27 cellular contexts compared by ENCODE assay signal in the genomic region with DNA sequence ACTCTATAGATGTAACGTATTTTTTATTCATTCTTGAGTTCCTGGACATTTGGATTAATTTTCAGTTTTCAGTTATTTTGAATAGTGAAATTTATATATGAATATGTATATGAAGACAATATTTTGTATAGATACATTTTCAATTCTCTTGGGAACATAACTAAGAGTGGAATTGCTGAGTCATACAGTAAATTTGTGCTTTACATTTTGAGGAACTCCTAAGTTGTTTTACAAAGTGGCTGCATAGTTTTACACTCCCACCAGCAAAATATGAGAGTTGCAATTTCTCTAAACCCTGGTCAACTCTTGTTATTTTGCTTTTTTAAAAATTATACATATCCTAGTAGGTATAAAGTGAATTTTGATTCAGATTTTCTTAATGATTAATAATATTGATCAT.
"Had no signal": no experiment of that assay in that cellular context is flagged by ENCODE, and none has a peak within 500 bp of the region (broad histone marks: within the 10 kb centered on the region; RNA-seq: fewer than 3 reads in every experiment).

No MANE protein-coding gene starts in this region.

- H3K27me3 ChIP-seq: ascending aorta, cardiac muscle cell, colonic mucosa, gastrocnemius medialis, right atrium auricular region, stomach, thyroid gland, upper lobe of left lung, vagina had no signal

- H3K4me3 ChIP-seq: ascending aorta, cardiac muscle cell, colonic mucosa, gastrocnemius medialis, left ventricle myocardium inferior, lung, right atrium auricular region, stomach, thyroid gland, upper lobe of left lung, vagina had no signal

- H3K9me3 ChIP-seq: ascending aorta, colonic mucosa, gastrocnemius medialis, left ventricle myocardium inferior, right atrium auricular region, stomach, thyroid gland, upper lobe of left lung, vagina had no signal

- ATAC-seq: activated CD4-positive, CD25-positive, alpha-beta regulatory T cell treated with anti-CD3 and anti-CD28 coated beads, Interleukin-2, amount 50 U/mL, for 24 hours; gastrocnemius medialis; natural killer cell treated with Interleukin-12 subunit alpha and Interleukin-12 subunit beta and Interleukin-15 and Interleukin-18, amount 100 ng/mL, for 72 hours; stimulated activated naive B cell treated with anti-CD40 and anti-IgM and Interleukin-4, amounts not matched to agents 10 μg/mL and 1 μg/mL and 100 μg/mL, for 72 hours had no signal

- H3K27ac ChIP-seq: ascending aorta, cardiac muscle cell, colonic mucosa, gastrocnemius medialis, left ventricle myocardium inferior, right atrium auricular region, stomach, thyroid gland, upper lobe of left lung, vagina, WERI-Rb-1 had no signal

- H3K4me1 ChIP-seq: ascending aorta, colonic mucosa, gastrocnemius medialis, left ventricle myocardium inferior, right atrium auricular region, stomach, thyroid gland, upper lobe of left lung, vagina had no signal

- DNase-seq: activated CD4-positive, alpha-beta T cell treated with anti-CD3 and anti-CD28 coated beads for 48 hours; activated CD4-positive, alpha-beta T cell treated with anti-CD3 and anti-CD28 coated beads, Interleukin-2, amount 50 U/mL, for 48 hours; activated CD8-positive, alpha-beta memory T cell treated with anti-CD3 and anti-CD28 coated beads for 24 hours; activated effector memory CD4-positive, alpha-beta T cell treated with Interleukin-2 at 50 U/mL for 16 hours; activated naive CD4-positive, alpha-beta T cell treated with Interleukin-2 at 50 U/mL for 16 hours; cerebellar nuclear complex; colonic mucosa; effector memory CD4-positive, alpha-beta T cell; gastrocnemius medialis; glutamatergic neuron; islet precursor cell; left ventricle myocardium inferior; mesendoderm; stimulated activated CD4-positive, alpha-beta T cell treated with anti-CD3 and anti-CD28 coated beads, Interleukin-15, amount 100 ng/mL, for 24 hours; stimulated activated CD4-positive, alpha-beta T cell treated with anti-CD3 and anti-CD28 coated beads, Interleukin-2, amount 100 ng/mL, for 24 hours; stimulated activated naive B cell treated with anti-CD40 and anti-IgM and Interleukin-4, amounts not matched to agents 10 μg/mL and 1 μg/mL and 100 μg/mL, for 72 hours; stomach; thyroid gland; upper lobe of left lung; WERI-Rb-1 had no signal

- H3K36me3 ChIP-seq: ascending aorta, cardiac muscle cell, colonic mucosa, gastrocnemius medialis, left ventricle myocardium inferior, right atrium auricular region, stomach, thyroid gland, upper lobe of left lung, vagina, WERI-Rb-1 had no signal
